In genomic region chr12:114895081-114895480, GRCh38 we compare ENCODE assay signal across 20 cellular contexts.
"Had no signal": no experiment of that assay in that cellular context is flagged by ENCODE, and none has a peak within 500 bp of the region (broad histone marks: within the 10 kb centered on the region; RNA-seq: fewer than 3 reads in every experiment).

No MANE protein-coding gene starts in this region.

- H3K9me3 Mint-ChIP-seq: nephron had no signal

- H3K9me3 ChIP-seq: colonic mucosa, heart left ventricle, pancreas, suprapubic skin, thyroid gland, upper lobe of left lung, uterus had no signal

- DNase-seq: colonic mucosa; dermis blood vessel endothelial cell; effector CD4-positive, alpha-beta T cell; heart left ventricle; hypothalamus; kidney glomerular epithelial cell; mammary epithelial cell; naive B cell; occipital lobe; pancreas; right cardiac atrium; small intestine; stimulated activated CD4-positive, alpha-beta T cell treated with anti-CD3 and anti-CD28 coated beads, Interleukin-2, amount 100 ng/mL, for 48 hours; stimulated activated naive CD8-positive, alpha-beta T cell treated with anti-CD3 and anti-CD28 coated beads, Interleukin-15, Interleukin-2, amounts not matched to agents 100 U/mL and 50 U/mL, for 24 hours; thyroid gland; upper lobe of left lung; uterus had no signal

- H3K36me3 Mint-ChIP-seq: naive B cell had no signal

- H3K27me3 ChIP-seq: colonic mucosa, pancreas, suprapubic skin, thyroid gland, upper lobe of left lung, uterus had no signal

- H3K4me3 Mint-ChIP-seq: nephron had no signal

- H3K4me3 ChIP-seq: colonic mucosa, heart left ventricle, pancreas, suprapubic skin, thyroid gland, upper lobe of left lung, uterus had no signal

- H3K27ac ChIP-seq: colonic mucosa, heart left ventricle, pancreas, suprapubic skin, thyroid gland, upper lobe of left lung, uterus had no signal

- H3K27ac Mint-ChIP-seq: naive B cell, progenitor cell of endocrine pancreas had no signal

- H3K4me1 ChIP-seq: colonic mucosa, heart left ventricle, pancreas, suprapubic skin, thyroid gland, upper lobe of left lung, uterus had no signal

- H3K36me3 ChIP-seq: colonic mucosa, heart left ventricle, pancreas, suprapubic skin, thyroid gland, upper lobe of left lung, uterus had no signal

- H3K4me1 Mint-ChIP-seq: naive B cell had no signal
